8 cellular contexts compared by ENCODE assay signal in genomic region chr17:45424769-45425124, GRCh38. TPM values are rescaled to one million over a fixed set of nuclear protein-coding genes. Genes with fewer than 3 reads are reported as not detected.
DNase-seq lines count a peak whose midpoint lies in the region; ATAC-seq, FAIRE-seq and TF ChIP-seq lines count a peak whose summit lies in the region.

No MANE protein-coding gene starts in this region.

- TF ChIP-seq CTCF in HEK293 (tag by site-specific recombination; IDR thresholded peaks at IDR 0.05) (no peak), bronchial epithelial cell (IDR thresholded peaks at IDR 0.05; ENCODE audit: insufficient read depth, low read length, severe bottlenecking) (no peak), left lung (IDR thresholded peaks at IDR 0.05) (no peak), spleen (IDR thresholded peaks at IDR 0.05 in 8 of 11, conservative IDR thresholded peaks at IDR 0.05 in 3 of 11) (no peak)

- 90 to 99% (median 98%) methylated on average over 6 of the region's 6 CpGs for WGBS in spleen, 5 donors

- no peak for ATAC-seq in left lung
- no peak for ATAC-seq in GM18517 (IDR thresholded peaks at IDR 0.05; ENCODE audit: unreplicated experiment)
- ATAC-seq in HG02981 (IDR thresholded peaks at IDR 0.05; ENCODE audit: unreplicated experiment): no peak
- ATAC-seq in HG03175 (IDR thresholded peaks at IDR 0.05; ENCODE audit: unreplicated experiment): no peak

- H3K27me3 ChIP-seq in bronchial epithelial cell (ENCODE audit: control insufficient read depth, insufficient read depth, low read length) (no peaks in the 10 kb centered on the region), left lung (peaks cover 0 to 8% of the 10 kb centered on the region in 2 donors), spleen (replicated peaks in 1 of 7) (peaks cover 0 to 6% (median 0%) of the 10 kb centered on the region in 7 donors)

- intact Hi-C loops in left lung (cut with DNase I): no loop called here
- intact Hi-C loops in spleen (cut with DNase I; ENCODE audit: low total_unique reads): no loop called here

- H3K4me3 ChIP-seq in HEK293 (ENCODE audit: low read depth, low read length) (peak overlapping the region; percentile 36), bronchial epithelial cell (ENCODE audit: low read depth, low read length) (peak overlapping the region; percentile 37), left lung (peak overlapping the region; percentile 19 to 31), spleen (no peak overlapping the region)

- H3K36me3 ChIP-seq in HEK293 (ENCODE audit: control insufficient read depth in 2 of 2, insufficient read depth in 1 of 2, low read length in 2 of 2) (no peaks in the 10 kb centered on the region), bronchial epithelial cell (ENCODE audit: control insufficient read depth, insufficient read depth, low read length) (peaks cover 4% of the 10 kb centered on the region), left lung (peaks cover 0 to 21% of the 10 kb centered on the region in 2 donors), spleen (peaks cover 0 to 34% (median 0%) of the 10 kb centered on the region in 6 donors)

- peaks cover 13% of the 10 kb centered on the region for H3K4me1 ChIP-seq in HEK293 (ENCODE audit: control insufficient read depth, insufficient read depth, low read length)
- H3K4me1 ChIP-seq in left lung: peaks cover 11 to 44% of the 10 kb centered on the region in 2 donors
- peaks cover 14 to 47% (median 34%) of the 10 kb centered on the region in 6 donors for H3K4me1 ChIP-seq in spleen

- H3K9me3 ChIP-seq in HEK293 (ENCODE audit: control insufficient read depth, insufficient read depth, low read depth, low read length) (no peaks in the 10 kb centered on the region), left lung (no peaks in the 10 kb centered on the region), spleen (no peaks in the 10 kb centered on the region)

- DNase-seq in bronchial epithelial cell (ENCODE audit: low read depth) (no peak), left lung (no peak), spleen (peak; percentile 62), NCI-H446 (lab: John Stamatoyannopoulos, UW) (no peak)

- POLR2A ChIA-PET in HEK293 (lab: Yijun Ruan, JAX): interaction anchor here (0.5 to 1.6 kb wide), 11 partner anchors 9 to 188 kb away, joined by 3 to 10 read pairs (median 3); partner anchors contain the start of gene MAP3K14

- no peak for FAIRE-seq in bronchial epithelial cell (lab: Jason Lieb, UNC)

- CTCF ChIA-PET in HEK293 (lab: Yijun Ruan, JAX): interaction anchor here (1.0 to 8.6 kb wide), 7 partner anchors 11 to 206 kb away, joined by 3 to 201 read pairs (median 14); no protein-coding TSS in a partner anchor

- TF ChIP-seq POLR2A in spleen (IDR thresholded peaks at IDR 0.05): no peak

- H3K27ac ChIP-seq in HEK293 (ENCODE audit: extremely low read depth, low read depth, low read length) (peak overlapping the region; percentile 81), left lung (peak overlapping the region; percentile 47 to 62), spleen (no peak overlapping the region)

TF ChIP-seq in HEK293, 187 proteins besides CTCF, POLR2A, EP300 and RAD21:
- TF ChIP-seq ZNF23 (tag by site-specific recombination; IDR thresholded peaks at IDR 0.05; ENCODE audit: borderline replicate concordance) (no peak), SCRT1 (tag by site-specific recombination; IDR thresholded peaks at IDR 0.05; ENCODE audit: borderline replicate concordance) (no peak), ZNF324 (tag by site-specific recombination; IDR thresholded peaks at IDR 0.05) (no peak)
- TF ChIP-seq, protein P1, sequence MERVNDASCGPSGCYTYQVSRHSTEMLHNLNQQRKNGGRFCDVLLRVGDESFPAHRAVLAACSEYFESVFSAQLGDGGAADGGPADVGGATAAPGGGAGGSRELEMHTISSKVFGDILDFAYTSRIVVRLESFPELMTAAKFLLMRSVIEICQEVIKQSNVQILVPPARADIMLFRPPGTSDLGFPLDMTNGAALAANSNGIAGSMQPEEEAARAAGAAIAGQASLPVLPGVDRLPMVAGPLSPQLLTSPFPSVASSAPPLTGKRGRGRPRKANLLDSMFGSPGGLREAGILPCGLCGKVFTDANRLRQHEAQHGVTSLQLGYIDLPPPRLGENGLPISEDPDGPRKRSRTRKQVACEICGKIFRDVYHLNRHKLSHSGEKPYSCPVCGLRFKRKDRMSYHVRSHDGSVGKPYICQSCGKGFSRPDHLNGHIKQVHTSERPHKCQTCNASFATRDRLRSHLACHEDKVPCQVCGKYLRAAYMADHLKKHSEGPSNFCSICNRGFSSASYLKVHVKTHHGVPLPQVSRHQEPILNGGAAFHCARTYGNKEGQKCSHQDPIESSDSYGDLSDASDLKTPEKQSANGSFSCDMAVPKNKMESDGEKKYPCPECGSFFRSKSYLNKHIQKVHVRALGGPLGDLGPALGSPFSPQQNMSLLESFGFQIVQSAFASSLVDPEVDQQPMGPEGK (tag by site-specific recombination; IDR thresholded peaks at IDR 0.05): no peak

RNA-seq across cellular contexts. Expression of gene ARHGAP27, which starts 7.9 kb away (rescaled TPM):
- total RNA-seq in bronchial epithelial cell (27.1 and 38.3 TPM in 2 replicates), left lung (10 to 100 TPM; 62.4 to 80.6 TPM), spleen (100 to 1,000 TPM in 6 of 7 donors, 10 to 100 TPM in 1; 97.8 to 151 (median 129) TPM)
- polyA plus RNA-seq in spleen: 100 to 1,000 TPM in 1 of 3 donors, 10 to 100 TPM in 2; 43.6 to 103 (median 73.1) TPM

Comparison
In these comparisons a context has a peak if more than half of its experiments do, and no peak if none do; other contexts are left out.
1. H3K27ac ChIP-seq: peak in HEK293 (single experiment) and left lung (2 of 2); none in spleen (0 of 8).
2. H3K4me3 ChIP-seq: peak in HEK293 (single experiment), bronchial epithelial cell (single experiment) and left lung (2 of 2); none in spleen (0 of 8).